ENCODE assay signal across 21 cellular contexts in the genomic region with DNA sequence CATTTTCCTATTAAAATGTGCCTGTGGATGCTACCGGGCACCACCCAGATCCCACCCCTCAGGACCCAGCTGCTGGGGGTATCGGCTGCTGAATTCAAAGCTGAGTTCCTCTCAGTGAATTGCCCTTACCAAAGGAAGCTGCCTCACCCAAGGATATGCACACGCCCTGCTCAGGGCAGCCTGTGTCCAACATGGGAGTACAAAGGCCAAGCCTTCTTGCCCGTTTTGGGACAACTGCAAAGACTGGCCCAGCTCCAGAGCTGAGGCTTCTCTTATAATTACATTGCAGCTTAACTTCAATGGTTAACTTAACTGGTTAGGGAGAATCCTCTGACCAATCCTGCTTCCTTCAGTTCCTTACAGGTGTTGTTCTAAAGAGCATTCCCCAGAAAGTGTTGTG.
"Had no signal": no experiment of that assay in that cellular context is flagged by ENCODE, and none has a peak within 500 bp of the region (broad histone marks: within the 10 kb centered on the region; RNA-seq: fewer than 3 reads in every experiment).

No MANE protein-coding gene starts in this region.

- H3K9me3 ChIP-seq: psoas muscle, vagina had no signal

- DNase-seq: cortex of kidney; effector memory CD8-positive, alpha-beta T cell; erythroblast; kidney; left ventricle myocardium superior; lower lobe of right lung; naive B cell; psoas muscle; right cardiac atrium; stimulated activated CD4-positive, alpha-beta T cell treated with anti-CD3 and anti-CD28 coated beads, Interleukin-12 subunit alpha, Interleukin-12 subunit beta, amount 100 ng/mL, for 4 hours; stimulated activated CD4-positive, alpha-beta T cell treated with anti-CD3 and anti-CD28 coated beads, Interleukin-1b, Interleukin-23, amount 100 ng/mL, for 48 hours; stimulated activated CD4-positive, alpha-beta T cell treated with anti-CD3 and anti-CD28 coated beads, Interleukin-4, amount 100 ng/mL, for 1 hour; stimulated activated CD8-positive, alpha-beta memory T cell treated with anti-CD3 and anti-CD28 coated beads, Interleukin-4, amount 100 ng/mL, for 48 hours; stimulated activated naive CD4-positive, alpha-beta T cell; stimulated activated naive CD8-positive, alpha-beta T cell treated with anti-CD3 and anti-CD28 coated beads, Interleukin-15, amount 100 ng/mL, for 72 hours had no signal

- H3K36me3 ChIP-seq: neutrophil, vagina had no signal

- H3K4me1 ChIP-seq: lower lobe of right lung, vagina had no signal

- H3K4me3 ChIP-seq: lower lobe of right lung, psoas muscle, smooth muscle cell, suprapubic skin, vagina had no signal

- H3K9ac ChIP-seq: parathyroid adenoma had no signal

- H3K27ac ChIP-seq: lower lobe of right lung, neutrophil, parathyroid adenoma, psoas muscle, suprapubic skin, vagina had no signal

- H3K27me3 ChIP-seq: neutrophil, suprapubic skin, vagina had no signal

- ATAC-seq: effector memory CD8-positive, alpha-beta T cell; left ventricle myocardium superior; lower lobe of right lung; natural killer cell treated with Interleukin-12 subunit alpha and Interleukin-12 subunit beta and Interleukin-15 and Interleukin-18, amount 100 ng/mL, for 72 hours; psoas muscle; right cardiac atrium; stimulated activated naive CD8-positive, alpha-beta T cell treated with anti-CD3 and anti-CD28 coated beads, Interleukin-15, amount 100 ng/mL, for 72 hours had no signal
